In the genomic region with DNA sequence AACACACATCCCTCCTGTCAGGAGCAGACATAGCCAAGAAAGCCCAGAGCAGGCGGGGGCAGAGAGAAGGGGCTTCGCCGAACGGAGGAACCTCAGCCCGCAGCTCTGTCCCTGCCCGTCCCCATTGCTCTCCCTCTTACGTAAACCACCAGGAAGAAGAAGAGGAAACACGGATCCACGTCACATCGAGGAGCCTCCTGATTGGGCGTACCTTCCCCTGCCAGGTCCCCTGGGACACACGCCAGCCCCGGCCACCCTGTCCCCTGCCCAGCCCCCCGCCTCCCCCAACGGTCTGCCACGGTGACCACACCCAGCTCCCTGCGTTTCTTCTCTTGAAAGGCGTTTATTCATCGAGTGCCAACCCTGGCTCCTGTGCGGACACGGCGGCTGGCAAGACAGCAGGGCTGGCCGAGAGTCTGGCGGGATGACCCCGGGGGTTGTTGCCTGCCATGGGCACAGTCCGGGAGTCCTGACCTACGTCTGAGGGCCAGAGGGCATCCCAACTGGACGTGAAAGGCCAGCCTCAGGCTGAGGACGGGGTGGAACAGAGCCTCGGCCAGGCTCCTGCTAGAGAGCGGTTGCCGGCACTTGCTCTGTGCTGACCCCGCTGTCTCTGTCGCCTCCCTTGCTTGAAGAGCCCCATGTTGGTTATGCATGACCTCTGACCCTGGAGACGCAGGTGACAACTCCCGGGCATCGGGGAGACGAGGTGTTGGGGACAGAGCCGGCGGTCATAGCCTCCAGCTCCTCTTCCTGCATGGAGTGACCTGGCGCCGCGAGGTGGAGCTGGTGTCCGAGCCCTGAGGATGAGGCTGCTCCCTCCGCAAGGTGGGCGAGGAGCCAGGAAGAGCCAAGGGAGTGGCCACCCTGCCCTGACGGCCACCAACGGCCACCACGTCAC, we compare ENCODE assay signal across 1 cellular context.
A peak's percentile ranks its signal among the peaks of the same experiment; 100 is the strongest.
TF ChIP-seq lines count a peak whose summit lies in the region.

No MANE protein-coding gene starts in this region.

TF ChIP-seq in K562, 482 proteins besides CTCF, POLR2A, EP300 and RAD21 (continued from another document and continues in another):
- TF ChIP-seq, protein P1, sequence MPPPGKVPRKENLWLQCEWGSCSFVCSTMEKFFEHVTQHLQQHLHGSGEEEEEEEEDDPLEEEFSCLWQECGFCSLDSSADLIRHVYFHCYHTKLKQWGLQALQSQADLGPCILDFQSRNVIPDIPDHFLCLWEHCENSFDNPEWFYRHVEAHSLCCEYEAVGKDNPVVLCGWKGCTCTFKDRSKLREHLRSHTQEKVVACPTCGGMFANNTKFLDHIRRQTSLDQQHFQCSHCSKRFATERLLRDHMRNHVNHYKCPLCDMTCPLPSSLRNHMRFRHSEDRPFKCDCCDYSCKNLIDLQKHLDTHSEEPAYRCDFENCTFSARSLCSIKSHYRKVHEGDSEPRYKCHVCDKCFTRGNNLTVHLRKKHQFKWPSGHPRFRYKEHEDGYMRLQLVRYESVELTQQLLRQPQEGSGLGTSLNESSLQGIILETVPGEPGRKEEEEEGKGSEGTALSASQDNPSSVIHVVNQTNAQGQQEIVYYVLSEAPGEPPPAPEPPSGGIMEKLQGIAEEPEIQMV (tag; conservative IDR thresholded peaks at IDR 0.05; ENCODE audit: low read depth) = no peak
- TF ChIP-seq BDP1 (IDR thresholded peaks at IDR 0.05; ENCODE audit: insufficient read depth, insufficient read length) (no peak), ZNF316 (IDR thresholded peaks at IDR 0.05) (no peak), GABPA (tag; conservative IDR thresholded peaks at IDR 0.05; ENCODE audit: low read depth) (no peak), ARNT (IDR thresholded peaks at IDR 0.05) (no peak), SP1 (CRISPR knock-in tag; IDR thresholded peaks at IDR 0.05) (no peak), SIX5 (IDR thresholded peaks at IDR 0.05; ENCODE audit: borderline replicate concordance in 1 of 2, insufficient read depth in 1 of 2, low read depth in 1 of 2, low read length in 2 of 2) (no peak), TCF7L2 (IDR thresholded peaks at IDR 0.05; ENCODE audit: low read depth, low read length) (no peak), SAP30 (IDR thresholded peaks at IDR 0.05; ENCODE audit: borderline replicate concordance, insufficient read depth, low read depth, low read length, poor library complexity, severe bottlenecking) (no peak), SMC3 (conservative IDR thresholded peaks at IDR 0.05; ENCODE audit: insufficient read depth, low read depth, low read length) (0 out of 2 replicates have a peak, but pooled peaks have one; percentile 3), HNRNPUL1 (IDR thresholded peaks at IDR 0.05; ENCODE audit: low read length) (no peak), POLR3A (IDR thresholded peaks at IDR 0.05; ENCODE audit: borderline replicate concordance, extremely low read depth, insufficient read depth, insufficient read length) (no peak), KAT2B (IDR thresholded peaks at IDR 0.05; ENCODE audit: low read depth, low read length) (no peak), NR2C1 (IDR thresholded peaks at IDR 0.05) (peak; percentile 66), NR2C1 (tag; IDR thresholded peaks at IDR 0.05) (peak; percentile 58), ZNF561 (CRISPR knock-in tag; conservative IDR thresholded peaks at IDR 0.05) (no peak), EHMT2 (IDR thresholded peaks at IDR 0.05) (no peak), HMG20B (CRISPR knock-in tag; IDR thresholded peaks at IDR 0.05) (no peak), ZNF431 (CRISPR knock-in tag; IDR thresholded peaks at IDR 0.05) (no peak), RFX7 (CRISPR knock-in tag; IDR thresholded peaks at IDR 0.05) (no peak), CBFB (CRISPR knock-in tag; IDR thresholded peaks at IDR 0.05) (no peak), GATA2 (CRISPR knock-in tag; IDR thresholded peaks at IDR 0.05) (no peak), NCOA2 (IDR thresholded peaks at IDR 0.05; ENCODE audit: partially characterized antibody in 2 of 2) (no peak), CBFA2T2 (conservative IDR thresholded peaks at IDR 0.05) (no peak), CHD2 (IDR thresholded peaks at IDR 0.05; ENCODE audit: low read depth, low read length) (no peak), EZH2 (IDR thresholded peaks at IDR 0.05; ENCODE audit: borderline replicate concordance, low read depth, low read length) (no peak), HNRNPL (IDR thresholded peaks at IDR 0.05; ENCODE audit: low read depth, low read length) (no peak), RBBP5 (IDR thresholded peaks at IDR 0.05; ENCODE audit: borderline replicate concordance, insufficient read depth, low read length, poor library complexity, severe bottlenecking) (no peak), HDAC6 (IDR thresholded peaks at IDR 0.05; ENCODE audit: low read depth, low read length) (no peak), ZBTB7A (IDR thresholded peaks at IDR 0.05; ENCODE audit: borderline replicate concordance, control insufficient read depth, low read depth, low read length) (no peak), NUFIP1 (IDR thresholded peaks at IDR 0.05; ENCODE audit: partially characterized antibody) (no peak), PHF21A (IDR thresholded peaks at IDR 0.05; ENCODE audit: borderline replicate concordance, low read depth) (no peak), ESRRB (CRISPR knock-in tag; IDR thresholded peaks at IDR 0.05; ENCODE audit: borderline replicate concordance) (no peak), HNRNPH1 (optimal IDR thresholded peaks at IDR 0.05; ENCODE audit: low read depth, low read length) (no peak), TEAD1 (CRISPR knock-in tag; IDR thresholded peaks at IDR 0.05) (no peak)
- TF ChIP-seq, protein P2, sequence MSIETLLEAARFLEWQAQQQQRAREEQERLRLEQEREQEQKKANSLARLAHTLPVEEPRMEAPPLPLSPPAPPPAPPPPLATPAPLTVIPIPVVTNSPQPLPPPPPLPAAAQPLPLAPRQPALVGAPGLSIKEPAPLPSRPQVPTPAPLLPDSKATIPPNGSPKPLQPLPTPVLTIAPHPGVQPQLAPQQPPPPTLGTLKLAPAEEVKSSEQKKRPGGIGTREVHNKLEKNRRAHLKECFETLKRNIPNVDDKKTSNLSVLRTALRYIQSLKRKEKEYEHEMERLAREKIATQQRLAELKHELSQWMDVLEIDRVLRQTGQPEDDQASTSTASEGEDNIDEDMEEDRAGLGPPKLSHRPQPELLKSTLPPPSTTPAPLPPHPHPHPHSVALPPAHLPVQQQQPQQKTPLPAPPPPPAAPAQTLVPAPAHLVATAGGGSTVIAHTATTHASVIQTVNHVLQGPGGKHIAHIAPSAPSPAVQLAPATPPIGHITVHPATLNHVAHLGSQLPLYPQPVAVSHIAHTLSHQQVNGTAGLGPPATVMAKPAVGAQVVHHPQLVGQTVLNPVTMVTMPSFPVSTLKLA (conservative IDR thresholded peaks at IDR 0.05) = no peak
- TF ChIP-seq, protein P3, sequence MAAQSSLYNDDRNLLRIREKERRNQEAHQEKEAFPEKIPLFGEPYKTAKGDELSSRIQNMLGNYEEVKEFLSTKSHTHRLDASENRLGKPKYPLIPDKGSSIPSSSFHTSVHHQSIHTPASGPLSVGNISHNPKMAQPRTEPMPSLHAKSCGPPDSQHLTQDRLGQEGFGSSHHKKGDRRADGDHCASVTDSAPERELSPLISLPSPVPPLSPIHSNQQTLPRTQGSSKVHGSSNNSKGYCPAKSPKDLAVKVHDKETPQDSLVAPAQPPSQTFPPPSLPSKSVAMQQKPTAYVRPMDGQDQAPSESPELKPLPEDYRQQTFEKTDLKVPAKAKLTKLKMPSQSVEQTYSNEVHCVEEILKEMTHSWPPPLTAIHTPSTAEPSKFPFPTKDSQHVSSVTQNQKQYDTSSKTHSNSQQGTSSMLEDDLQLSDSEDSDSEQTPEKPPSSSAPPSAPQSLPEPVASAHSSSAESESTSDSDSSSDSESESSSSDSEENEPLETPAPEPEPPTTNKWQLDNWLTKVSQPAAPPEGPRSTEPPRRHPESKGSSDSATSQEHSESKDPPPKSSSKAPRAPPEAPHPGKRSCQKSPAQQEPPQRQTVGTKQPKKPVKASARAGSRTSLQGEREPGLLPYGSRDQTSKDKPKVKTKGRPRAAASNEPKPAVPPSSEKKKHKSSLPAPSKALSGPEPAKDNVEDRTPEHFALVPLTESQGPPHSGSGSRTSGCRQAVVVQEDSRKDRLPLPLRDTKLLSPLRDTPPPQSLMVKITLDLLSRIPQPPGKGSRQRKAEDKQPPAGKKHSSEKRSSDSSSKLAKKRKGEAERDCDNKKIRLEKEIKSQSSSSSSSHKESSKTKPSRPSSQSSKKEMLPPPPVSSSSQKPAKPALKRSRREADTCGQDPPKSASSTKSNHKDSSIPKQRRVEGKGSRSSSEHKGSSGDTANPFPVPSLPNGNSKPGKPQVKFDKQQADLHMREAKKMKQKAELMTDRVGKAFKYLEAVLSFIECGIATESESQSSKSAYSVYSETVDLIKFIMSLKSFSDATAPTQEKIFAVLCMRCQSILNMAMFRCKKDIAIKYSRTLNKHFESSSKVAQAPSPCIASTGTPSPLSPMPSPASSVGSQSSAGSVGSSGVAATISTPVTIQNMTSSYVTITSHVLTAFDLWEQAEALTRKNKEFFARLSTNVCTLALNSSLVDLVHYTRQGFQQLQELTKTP (IDR thresholded peaks at IDR 0.05; ENCODE audit: low read depth in 1 of 2, partially characterized antibody in 2 of 2) = no peak
- TF ChIP-seq, protein P4, sequence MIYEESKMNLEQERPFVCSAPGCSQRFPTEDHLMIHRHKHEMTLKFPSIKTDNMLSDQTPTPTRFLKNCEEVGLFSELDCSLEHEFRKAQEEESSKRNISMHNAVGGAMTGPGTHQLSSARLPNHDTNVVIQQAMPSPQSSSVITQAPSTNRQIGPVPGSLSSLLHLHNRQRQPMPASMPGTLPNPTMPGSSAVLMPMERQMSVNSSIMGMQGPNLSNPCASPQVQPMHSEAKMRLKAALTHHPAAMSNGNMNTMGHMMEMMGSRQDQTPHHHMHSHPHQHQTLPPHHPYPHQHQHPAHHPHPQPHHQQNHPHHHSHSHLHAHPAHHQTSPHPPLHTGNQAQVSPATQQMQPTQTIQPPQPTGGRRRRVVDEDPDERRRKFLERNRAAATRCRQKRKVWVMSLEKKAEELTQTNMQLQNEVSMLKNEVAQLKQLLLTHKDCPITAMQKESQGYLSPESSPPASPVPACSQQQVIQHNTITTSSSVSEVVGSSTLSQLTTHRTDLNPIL (CRISPR knock-in tag; IDR thresholded peaks at IDR 0.05) = no peak
- TF ChIP-seq, protein P5, sequence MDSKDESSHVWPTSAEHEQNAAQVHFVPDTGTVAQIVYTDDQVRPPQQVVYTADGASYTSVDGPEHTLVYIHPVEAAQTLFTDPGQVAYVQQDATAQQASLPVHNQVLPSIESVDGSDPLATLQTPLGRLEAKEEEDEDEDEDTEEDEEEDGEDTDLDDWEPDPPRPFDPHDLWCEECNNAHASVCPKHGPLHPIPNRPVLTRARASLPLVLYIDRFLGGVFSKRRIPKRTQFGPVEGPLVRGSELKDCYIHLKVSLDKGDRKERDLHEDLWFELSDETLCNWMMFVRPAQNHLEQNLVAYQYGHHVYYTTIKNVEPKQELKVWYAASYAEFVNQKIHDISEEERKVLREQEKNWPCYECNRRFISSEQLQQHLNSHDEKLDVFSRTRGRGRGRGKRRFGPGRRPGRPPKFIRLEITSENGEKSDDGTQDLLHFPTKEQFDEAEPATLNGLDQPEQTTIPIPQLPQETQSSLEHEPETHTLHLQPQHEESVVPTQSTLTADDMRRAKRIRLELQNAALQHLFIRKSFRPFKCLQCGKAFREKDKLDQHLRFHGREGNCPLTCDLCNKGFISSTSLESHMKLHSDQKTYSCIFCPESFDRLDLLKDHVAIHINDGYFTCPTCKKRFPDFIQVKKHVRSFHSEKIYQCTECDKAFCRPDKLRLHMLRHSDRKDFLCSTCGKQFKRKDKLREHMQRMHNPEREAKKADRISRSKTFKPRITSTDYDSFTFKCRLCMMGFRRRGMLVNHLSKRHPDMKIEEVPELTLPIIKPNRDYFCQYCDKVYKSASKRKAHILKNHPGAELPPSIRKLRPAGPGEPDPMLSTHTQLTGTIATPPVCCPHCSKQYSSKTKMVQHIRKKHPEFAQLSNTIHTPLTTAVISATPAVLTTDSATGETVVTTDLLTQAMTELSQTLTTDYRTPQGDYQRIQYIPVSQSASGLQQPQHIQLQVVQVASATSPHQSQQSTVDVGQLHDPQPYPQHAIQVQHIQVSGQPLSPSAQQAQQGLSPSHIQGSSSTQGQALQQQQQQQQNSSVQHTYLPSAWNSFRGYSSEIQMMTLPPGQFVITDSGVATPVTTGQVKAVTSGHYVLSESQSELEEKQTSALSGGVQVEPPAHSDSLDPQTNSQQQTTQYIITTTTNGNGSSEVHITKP (IDR thresholded peaks at IDR 0.05; ENCODE audit: partially characterized antibody) = no peak
- TF ChIP-seq, protein P6, sequence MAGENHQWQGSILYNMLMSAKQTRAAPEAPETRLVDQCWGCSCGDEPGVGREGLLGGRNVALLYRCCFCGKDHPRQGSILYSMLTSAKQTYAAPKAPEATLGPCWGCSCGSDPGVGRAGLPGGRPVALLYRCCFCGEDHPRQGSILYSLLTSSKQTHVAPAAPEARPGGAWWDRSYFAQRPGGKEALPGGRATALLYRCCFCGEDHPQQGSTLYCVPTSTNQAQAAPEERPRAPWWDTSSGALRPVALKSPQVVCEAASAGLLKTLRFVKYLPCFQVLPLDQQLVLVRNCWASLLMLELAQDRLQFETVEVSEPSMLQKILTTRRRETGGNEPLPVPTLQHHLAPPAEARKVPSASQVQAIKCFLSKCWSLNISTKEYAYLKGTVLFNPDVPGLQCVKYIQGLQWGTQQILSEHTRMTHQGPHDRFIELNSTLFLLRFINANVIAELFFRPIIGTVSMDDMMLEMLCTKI (IDR thresholded peaks at IDR 0.05; ENCODE audit: partially characterized antibody) = no peak
- TF ChIP-seq, protein P7, sequence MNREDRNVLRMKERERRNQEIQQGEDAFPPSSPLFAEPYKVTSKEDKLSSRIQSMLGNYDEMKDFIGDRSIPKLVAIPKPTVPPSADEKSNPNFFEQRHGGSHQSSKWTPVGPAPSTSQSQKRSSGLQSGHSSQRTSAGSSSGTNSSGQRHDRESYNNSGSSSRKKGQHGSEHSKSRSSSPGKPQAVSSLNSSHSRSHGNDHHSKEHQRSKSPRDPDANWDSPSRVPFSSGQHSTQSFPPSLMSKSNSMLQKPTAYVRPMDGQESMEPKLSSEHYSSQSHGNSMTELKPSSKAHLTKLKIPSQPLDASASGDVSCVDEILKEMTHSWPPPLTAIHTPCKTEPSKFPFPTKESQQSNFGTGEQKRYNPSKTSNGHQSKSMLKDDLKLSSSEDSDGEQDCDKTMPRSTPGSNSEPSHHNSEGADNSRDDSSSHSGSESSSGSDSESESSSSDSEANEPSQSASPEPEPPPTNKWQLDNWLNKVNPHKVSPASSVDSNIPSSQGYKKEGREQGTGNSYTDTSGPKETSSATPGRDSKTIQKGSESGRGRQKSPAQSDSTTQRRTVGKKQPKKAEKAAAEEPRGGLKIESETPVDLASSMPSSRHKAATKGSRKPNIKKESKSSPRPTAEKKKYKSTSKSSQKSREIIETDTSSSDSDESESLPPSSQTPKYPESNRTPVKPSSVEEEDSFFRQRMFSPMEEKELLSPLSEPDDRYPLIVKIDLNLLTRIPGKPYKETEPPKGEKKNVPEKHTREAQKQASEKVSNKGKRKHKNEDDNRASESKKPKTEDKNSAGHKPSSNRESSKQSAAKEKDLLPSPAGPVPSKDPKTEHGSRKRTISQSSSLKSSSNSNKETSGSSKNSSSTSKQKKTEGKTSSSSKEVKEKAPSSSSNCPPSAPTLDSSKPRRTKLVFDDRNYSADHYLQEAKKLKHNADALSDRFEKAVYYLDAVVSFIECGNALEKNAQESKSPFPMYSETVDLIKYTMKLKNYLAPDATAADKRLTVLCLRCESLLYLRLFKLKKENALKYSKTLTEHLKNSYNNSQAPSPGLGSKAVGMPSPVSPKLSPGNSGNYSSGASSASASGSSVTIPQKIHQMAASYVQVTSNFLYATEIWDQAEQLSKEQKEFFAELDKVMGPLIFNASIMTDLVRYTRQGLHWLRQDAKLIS (CRISPR knock-in tag; IDR thresholded peaks at IDR 0.05) = no peak
